ENCODE assay signal across 17 cellular contexts in genomic region chr22:23109079-23109347, GRCh38. TPM values are rescaled to one million over a fixed set of nuclear protein-coding genes. Genes with fewer than 3 reads are reported as not detected.
DNase-seq lines count a peak whose midpoint lies in the region; ATAC-seq and TF ChIP-seq lines count a peak whose summit lies in the region.
"Had no signal": no experiment of that assay in that cellular context is flagged by ENCODE, and none has a peak within 500 bp of the region (broad histone marks: within the 10 kb centered on the region; RNA-seq: fewer than 3 reads in every experiment).

No MANE protein-coding gene starts in this region.

- H4K20me1 ChIP-seq in BLaER1 = peaks cover 79% of the 10 kb centered on the region

- no peak overlapping the region for H4K8ac ChIP-seq in neuronal stem cell (ENCODE audit: low read depth, low read length)

- H3K9me3 Mint-ChIP-seq in WTC11 = no peaks in the 10 kb centered on the region
- no peaks in the 10 kb centered on the region for H3K9me3 Mint-ChIP-seq in activated CD4-positive, alpha-beta T cell treated with anti-CD3 and anti-CD28 coated beads, Interleukin-2, amount 10 ng/mL, durations not matched to agents 24 days and 14 days
- H3K9me3 Mint-ChIP-seq: CD8-positive, alpha-beta T cell; H9 had no signal

- H3K27ac Mint-ChIP-seq in WTC11 = 0 out of 2 replicates have a peak overlapping the region, but pooled peaks have one; percentile 49
- no peak overlapping the region for H3K27ac Mint-ChIP-seq in activated CD4-positive, alpha-beta T cell treated with anti-CD3 and anti-CD28 coated beads, Interleukin-2, amount 10 ng/mL, durations not matched to agents 24 days and 14 days
- H3K27ac Mint-ChIP-seq: CD8-positive, alpha-beta T cell had no signal

- H3K23ac ChIP-seq in neuronal stem cell (ENCODE audit: low read depth, low read length, poor library complexity) = peak overlapping the region; percentile 45

- H2AFZ ChIP-seq in neuronal stem cell (ENCODE audit: low read length) = no peak overlapping the region

- H2BK15ac ChIP-seq in neuronal stem cell (ENCODE audit: low read length) = no peak overlapping the region

- H3K9me3 ChIP-seq in BLaER1 = no peaks in the 10 kb centered on the region
- H3K9me3 ChIP-seq in neuronal stem cell (replicated peaks in 1 of 2; ENCODE audit: control insufficient read depth in 2 of 2, insufficient read depth in 1 of 2, low read depth in 1 of 2, low read length in 2 of 2) = no peaks in the 10 kb centered on the region
- H3K9me3 ChIP-seq: A549 had no signal

- no peak overlapping the region for H3K14ac ChIP-seq in neuronal stem cell (ENCODE audit: low read length)

- H3K79me1 ChIP-seq in neuronal stem cell (ENCODE audit: low read depth, low read length) = no peaks in the 10 kb centered on the region

- in situ Hi-C loops in KBM-7 (cut with MboI; ENCODE audit: low pct_unique_long_range_greater_than_20kb, low sequenced_read_pairs) = no loop called here

- H3K27ac ChIP-seq in BLaER1 = peak overlapping the region; percentile 84
- H3K27ac ChIP-seq in cingulate gyrus (ENCODE audit: low read depth, low read length) = peak overlapping the region; percentile 65
- no peak overlapping the region for H3K27ac ChIP-seq in neuronal stem cell (replicated peaks; ENCODE audit: low read length)
- H3K27ac ChIP-seq: 22Rv1, A549 had no signal

- H3K18ac ChIP-seq in neuronal stem cell (ENCODE audit: low read length) = no peak overlapping the region

- no peak overlapping the region for H4K91ac ChIP-seq in neuronal stem cell (ENCODE audit: low read depth, low read length, poor library complexity)

- H3K4ac ChIP-seq in neuronal stem cell (ENCODE audit: low read length) = no peak overlapping the region

- H3K4me2 ChIP-seq in BLaER1 (peak overlapping the region; percentile 94), neuronal stem cell (ENCODE audit: insufficient read depth, low read length, poor library complexity, severe bottlenecking) (no peak overlapping the region)
- H3K4me2 ChIP-seq: A549 had no signal

- peak overlapping the region; percentile 52; the same call in 1 of the 2 replicates for H3K9ac ChIP-seq in BLaER1
- H3K9ac ChIP-seq in neuronal stem cell (ENCODE audit: low read depth, low read length, poor library complexity) = no peak overlapping the region

- no peaks in the 10 kb centered on the region for H3K27me3 ChIP-seq in BLaER1
- no peaks in the 10 kb centered on the region for H3K27me3 ChIP-seq in neuronal stem cell (ENCODE audit: control insufficient read depth in 3 of 3, insufficient read depth in 3 of 3, low read depth in 1 of 3, low read length in 3 of 3)

- DNase-seq in WTC11 (ENCODE audit: low spot score) (no peak), neuronal stem cell (ENCODE audit: low spot score) (no peak), NCI-H2227 treated with DMSO at 0.1 percent for 48 hours (lab: John Stamatoyannopoulos, UW) (no peak), KBM-7 (no peak), activated gamma-delta T cell (lab: John Stamatoyannopoulos, UW) (no peak)
- no peak for DNase-seq in activated CD4-positive, alpha-beta T cell treated with anti-CD3 and anti-CD28 coated beads, Interleukin-2, amount 10 ng/mL, durations not matched to agents 24 days and 14 days
- DNase-seq: AML-193; Calu3; CD8-positive, alpha-beta T cell; DMS79 treated with DMSO at 0.1 percent for 48 hours; GF-D8; H9 had no signal

- no peak for ATAC-seq in WTC11
- ATAC-seq: A549; CD8-positive, alpha-beta T cell had no signal

- POLR2A ChIA-PET in WTC11 (lab: Charles Lee) = interaction anchor here (0.6 kb wide), 1 partner anchor 334 kb away, joined by 3 read pairs; no protein-coding TSS in a partner anchor

- intact Hi-C loops in activated CD4-positive, alpha-beta T cell treated with anti-CD3 and anti-CD28 coated beads, Interleukin-2, amount 10 ng/mL, durations not matched to agents 24 days and 14 days (cut with micrococcal nuclease) = no loop called here

- no peak for TF ChIP-seq CTCF in WTC11 (IDR thresholded peaks at IDR 0.05)

- H2BK120ac ChIP-seq in neuronal stem cell (ENCODE audit: low read depth, low read length) = no peak overlapping the region

- H2BK12ac ChIP-seq in neuronal stem cell (ENCODE audit: low read length) = no peak overlapping the region

- H3K36me3 ChIP-seq in BLaER1 = peaks cover 25% of the 10 kb centered on the region; the same call in 1 of the 2 replicates
- peaks cover 0 to 6% of the 10 kb centered on the region in 2 donors for H3K36me3 ChIP-seq in neuronal stem cell (replicated peaks in 1 of 2; ENCODE audit: control insufficient read depth in 2 of 2, insufficient read depth in 2 of 2, low read length in 2 of 2)

- no peaks in the 10 kb centered on the region for H3K4me1 Mint-ChIP-seq in WTC11
- H3K4me1 Mint-ChIP-seq in activated CD4-positive, alpha-beta T cell treated with anti-CD3 and anti-CD28 coated beads, Interleukin-2, amount 10 ng/mL, durations not matched to agents 24 days and 14 days = no peaks in the 10 kb centered on the region

- no peak overlapping the region for H3K4me3 ChIP-seq in BLaER1
- no peak overlapping the region for H3K4me3 ChIP-seq in neuronal stem cell (ENCODE audit: low read length in 2 of 2)
- H3K4me3 ChIP-seq: A549 had no signal

- no peaks in the 10 kb centered on the region for H3K27me3 Mint-ChIP-seq in WTC11 (ENCODE audit: low read depth)
- H3K27me3 Mint-ChIP-seq in activated CD4-positive, alpha-beta T cell treated with anti-CD3 and anti-CD28 coated beads, Interleukin-2, amount 10 ng/mL, durations not matched to agents 24 days and 14 days = no peaks in the 10 kb centered on the region

- no peak overlapping the region for H3K4me3 Mint-ChIP-seq in WTC11
- H3K4me3 Mint-ChIP-seq in activated CD4-positive, alpha-beta T cell treated with anti-CD3 and anti-CD28 coated beads, Interleukin-2, amount 10 ng/mL, durations not matched to agents 24 days and 14 days = no peak overlapping the region
- H3K4me3 Mint-ChIP-seq: CD8-positive, alpha-beta T cell; H9 had no signal

- H3K4me1 ChIP-seq in BLaER1 (peaks cover 92% of the 10 kb centered on the region), neuronal stem cell (ENCODE audit: control insufficient read depth in 2 of 2, insufficient read depth in 1 of 2, low read depth in 1 of 2, low read length in 2 of 2) (peaks cover 4 to 8% of the 10 kb centered on the region in 2 donors)
- H3K4me1 ChIP-seq: A549 had no signal

- H3K36me3 Mint-ChIP-seq in WTC11 = no peaks in the 10 kb centered on the region
- H3K36me3 Mint-ChIP-seq in activated CD4-positive, alpha-beta T cell treated with anti-CD3 and anti-CD28 coated beads, Interleukin-2, amount 10 ng/mL, durations not matched to agents 24 days and 14 days (ENCODE audit: low read depth) = no peaks in the 10 kb centered on the region
- H3K36me3 Mint-ChIP-seq: CD8-positive, alpha-beta T cell had no signal

- no peak overlapping the region for H2AK5ac ChIP-seq in neuronal stem cell (ENCODE audit: low read depth, low read length)

- H2BK5ac ChIP-seq in neuronal stem cell (ENCODE audit: low read length) = no peak overlapping the region

- CTCF ChIA-PET in WTC11 (lab: Charles Lee) = interaction anchor here (1.0 to 2.9 kb wide), 2 partner anchors 19 to 149 kb away, joined by 3 to 9 read pairs; no protein-coding TSS in a partner anchor

- WGBS in neuronal stem cell (ENCODE audit: extremely low coverage in 2 of 2, insufficient read length in 2 of 2, insufficient replicate concordance in 1 of 2), 2 donors = no CpG with 5 or more reads among the region's 6 CpGs

TF ChIP-seq in WTC11, 78 proteins besides CTCF, POLR2A, EP300 and RAD21:
- no peak for TF ChIP-seq ZNF396 (CRISPR knock-in tag; IDR thresholded peaks at IDR 0.05; ENCODE audit: borderline replicate concordance)
- no peak for TF ChIP-seq ARID4B (CRISPR knock-in tag; IDR thresholded peaks at IDR 0.05; ENCODE audit: borderline replicate concordance)

RNA-seq across cellular contexts. Expression of gene RSPH14, which starts 32.8 kb away (rescaled TPM):
- 0.50 to 0.57 TPM in 2 of 3 replicates, not detected in the other for total RNA-seq in WTC11 (2021)
- polyA plus RNA-seq in neuronal stem cell (2013, experiment 1 of 2) = 2.0 TPM
- 2.2 TPM for polyA plus RNA-seq in neuronal stem cell (2013, experiment 2 of 2)
- not detected in 2 replicates for total RNA-seq in activated CD4-positive, alpha-beta T cell treated with anti-CD3 and anti-CD28 coated beads, Interleukin-2, amount 10 ng/mL, durations not matched to agents 24 days and 14 days
- total RNA-seq: Calu3, H9, HT-29 had no signal

RNA-seq across cellular contexts. Expression of gene RAB36, which starts 36.3 kb away (rescaled TPM):
- total RNA-seq in WTC11 (2021) = 0.89 to 1.8 TPM (median 1.1 TPM) in 3 replicates
- 4.5 TPM for polyA plus RNA-seq in neuronal stem cell (2013, experiment 1 of 2)
- polyA plus RNA-seq in neuronal stem cell (2013, experiment 2 of 2) = 4.5 TPM
- total RNA-seq in activated CD4-positive, alpha-beta T cell treated with anti-CD3 and anti-CD28 coated beads, Interleukin-2, amount 10 ng/mL, durations not matched to agents 24 days and 14 days = not detected in 2 replicates

RNA-seq across cellular contexts. Expression of gene GNAZ, which starts 38.7 kb away (rescaled TPM):
- 9.9 to 11.4 TPM (median 11.0 TPM) in 3 replicates for total RNA-seq in WTC11 (2021)
- 36.9 TPM for polyA plus RNA-seq in neuronal stem cell (2013, experiment 1 of 2)
- 37.0 TPM for polyA plus RNA-seq in neuronal stem cell (2013, experiment 2 of 2)
- total RNA-seq in activated CD4-positive, alpha-beta T cell treated with anti-CD3 and anti-CD28 coated beads, Interleukin-2, amount 10 ng/mL, durations not matched to agents 24 days and 14 days = 0.51 and 0.83 TPM in 2 replicates
- total RNA-seq: CD8-positive, alpha-beta T cell had no signal
